In genomic region chr19:44847144-44848035, GRCh38 we compare ENCODE assay signal across 1 cellular context.
TF ChIP-seq lines count a peak whose summit lies in the region.

No MANE protein-coding gene starts in this region.

TF ChIP-seq in HepG2, 621 proteins besides CTCF, POLR2A, EP300 and RAD21 (continued from another document and continues in another):
- TF ChIP-seq TMF1 (CRISPR knock-in tag; IDR thresholded peaks at IDR 0.05; ENCODE audit: low read depth) = 0 out of 2 replicates have a peak, but pooled peaks have one; percentile 2
- TF ChIP-seq GPBP1L1 (CRISPR knock-in tag; IDR thresholded peaks at IDR 0.05) = no peak
- no peak for TF ChIP-seq CERS6 (CRISPR knock-in tag; IDR thresholded peaks at IDR 0.05)
- 0 out of 2 replicates have a peak, but pooled peaks have one; percentile 15 for TF ChIP-seq ZBTB7B (CRISPR knock-in tag; IDR thresholded peaks at IDR 0.05)
- no peak for TF ChIP-seq ZNF138 (CRISPR knock-in tag; IDR thresholded peaks at IDR 0.05; ENCODE audit: low read depth)
- TF ChIP-seq ZNF333 (CRISPR knock-in tag; IDR thresholded peaks at IDR 0.05; ENCODE audit: borderline replicate concordance) = no peak
- peak; percentile 14 for TF ChIP-seq ZNF407 (CRISPR knock-in tag; IDR thresholded peaks at IDR 0.05; ENCODE audit: not compliant biosample characterization)
- no peak for TF ChIP-seq CENPX (CRISPR knock-in tag; IDR thresholded peaks at IDR 0.05)
- no peak for TF ChIP-seq EHMT2 (IDR thresholded peaks at IDR 0.05; ENCODE audit: borderline replicate concordance, low read depth, low read length)
- no peak for TF ChIP-seq PBX3 (CRISPR knock-in tag; IDR thresholded peaks at IDR 0.05; ENCODE audit: borderline replicate concordance)
- 0 out of 2 replicates have a peak, but pooled peaks have one; percentile 24 for TF ChIP-seq NCOA1 (CRISPR knock-in tag; IDR thresholded peaks at IDR 0.05)
- 0 out of 2 replicates have a peak, but pooled peaks have one; percentile 8 for TF ChIP-seq ELF1 (CRISPR knock-in tag; IDR thresholded peaks at IDR 0.05)
- no peak for TF ChIP-seq SALL2 (CRISPR knock-in tag; IDR thresholded peaks at IDR 0.05)
- TF ChIP-seq KDM5B (CRISPR knock-in tag; IDR thresholded peaks at IDR 0.05; ENCODE audit: borderline replicate concordance) = no peak
- TF ChIP-seq REST (IDR thresholded peaks at IDR 0.05; ENCODE audit: borderline replicate concordance in 1 of 2, low read depth in 1 of 2, low read length in 2 of 2) = no peak
- TF ChIP-seq ZNF253 (CRISPR knock-in tag; IDR thresholded peaks at IDR 0.05; ENCODE audit: borderline replicate concordance) = no peak
- TF ChIP-seq ZNF772 (CRISPR knock-in tag; IDR thresholded peaks at IDR 0.05) = 0 out of 2 replicates have a peak, but pooled peaks have one; percentile 30
- no peak for TF ChIP-seq KAT2B (IDR thresholded peaks at IDR 0.05; ENCODE audit: borderline replicate concordance, low read depth, low read length)
- no peak for TF ChIP-seq ZBTB1 (CRISPR knock-in tag; IDR thresholded peaks at IDR 0.05; ENCODE audit: borderline replicate concordance)
- no peak for TF ChIP-seq ZNF616 (CRISPR knock-in tag; IDR thresholded peaks at IDR 0.05; ENCODE audit: low read depth)
- TF ChIP-seq ZBTB25 (CRISPR knock-in tag; IDR thresholded peaks at IDR 0.05) = peak; percentile 22; the same call in 1 of the 2 replicates
- 0 out of 2 replicates have a peak, but pooled peaks have one; percentile 24 for TF ChIP-seq ZSCAN25 (CRISPR knock-in tag; IDR thresholded peaks at IDR 0.05)
- 0 out of 2 replicates have a peak, but pooled peaks have one; percentile 21 for TF ChIP-seq ZFP82 (CRISPR knock-in tag; IDR thresholded peaks at IDR 0.05; ENCODE audit: borderline replicate concordance)
- TF ChIP-seq SMAD9 (CRISPR knock-in tag; IDR thresholded peaks at IDR 0.05) = 0 out of 2 replicates have a peak, but pooled peaks have one; percentile 28
- no peak for TF ChIP-seq PRPF4 (IDR thresholded peaks at IDR 0.05; ENCODE audit: low read depth, low read length, poor library complexity, severe bottlenecking)
- TF ChIP-seq ZNF761 (CRISPR knock-in tag; conservative IDR thresholded peaks at IDR 0.05) = no peak
- TF ChIP-seq ZNF24 (IDR thresholded peaks at IDR 0.05) = no peak
- no peak for TF ChIP-seq CEBPZ (IDR thresholded peaks at IDR 0.05; ENCODE audit: low read length)
- peak; percentile 56 for TF ChIP-seq POLR2G (IDR thresholded peaks at IDR 0.05; ENCODE audit: low read depth, low read length)
- TF ChIP-seq ZBTB46 (CRISPR knock-in tag; IDR thresholded peaks at IDR 0.05; ENCODE audit: borderline replicate concordance) = no peak
- TF ChIP-seq ZNF83 (CRISPR knock-in tag; IDR thresholded peaks at IDR 0.05; ENCODE audit: borderline replicate concordance) = 0 out of 2 replicates have a peak, but pooled peaks have one; percentile 17
